ENCODE assay signal across 8 cellular contexts in genomic region chr3:141412936-141413354, GRCh38. TPM values are rescaled to one million over a fixed set of nuclear protein-coding genes. Genes with fewer than 3 reads are reported as not detected.
DNase-seq lines count a peak whose midpoint lies in the region; ATAC-seq, FAIRE-seq and TF ChIP-seq lines count a peak whose summit lies in the region.

No MANE protein-coding gene starts in this region.

- 6% methylated on average over 8 of the region's 11 CpGs for WGBS in HepG2 (ENCODE audit: low lambda C conversion rate)

- CTCF ChIA-PET in activated CD4-positive, alpha-beta T cell treated with anti-CD3 and anti-CD28 coated beads for 36 hours (lab: Charles Lee): interaction anchor here (0.8 to 3.3 kb wide), 13 partner anchors 8 to 105 kb away, joined by 3 to 20 read pairs (median 4); no protein-coding TSS in a partner anchor
- CTCF ChIA-PET in HepG2 (lab: Yijun Ruan, JAX; ENCODE audit: low intra/inter-chr PET ratio, low total read pairs): interaction anchor here (1.3 kb wide), 1 partner anchor 52 kb away, joined by 5 read pairs; no protein-coding TSS in a partner anchor

- in situ Hi-C loops in HepG2 (cut with HindIII; ENCODE audit: extremely low pct_ligation_motif_present, low pct_unique_long_range_greater_than_20kb): no loop called here

- DNase-seq in activated CD4-positive, alpha-beta T cell treated with anti-CD3 and anti-CD28 coated beads for 36 hours: no peak
- DNase-seq in activated CD4-positive, alpha-beta T cell treated with anti-CD3 and anti-CD28 coated beads, Interleukin-2, amount 50 U/mL, for 4 hours: no peak
- DNase-seq in HepG2 (ENCODE audit: low spot score) (peak; percentile 93), iPS-NIHi11 (ENCODE audit: low spot score) (no peak), COR-L47 (lab: John Stamatoyannopoulos, UW) (no peak)
- DNase-seq in stimulated activated naive CD8-positive, alpha-beta T cell treated with anti-CD3 and anti-CD28 coated beads, Interleukin-15, Interleukin-2, amounts not matched to agents 100 U/mL and 50 U/mL, for 24 hours: peak; percentile 20

- H3K4me3 ChIP-seq in HepG2 (replicated peaks in 1 of 3; ENCODE audit: insufficient read depth in 1 of 3, low read depth in 2 of 3, low read length in 3 of 3): peak overlapping the region in 2 of 3 experiments; percentile 34 to 54; a peak in 2 of 6 replicates

- peaks cover 67% of the 10 kb centered on the region for H3K4me1 ChIP-seq in HepG2 (ENCODE audit: insufficient read depth, low read length)

- peaks cover 87% of the 10 kb centered on the region for H3K4me1 Mint-ChIP-seq in activated CD4-positive, alpha-beta T cell treated with anti-CD3 and anti-CD28 coated beads for 36 hours
- peaks cover 54% of the 10 kb centered on the region for H3K4me1 Mint-ChIP-seq in brain

- no peaks in the 10 kb centered on the region for H3K27me3 Mint-ChIP-seq in activated CD4-positive, alpha-beta T cell treated with anti-CD3 and anti-CD28 coated beads for 36 hours
- no peaks in the 10 kb centered on the region for H3K27me3 Mint-ChIP-seq in brain

- no peaks in the 10 kb centered on the region for H3K27me3 ChIP-seq in HepG2 (ENCODE audit: control insufficient read depth in 1 of 2, insufficient read depth in 2 of 2, low read length in 2 of 2)

- H3K79me2 ChIP-seq in HepG2 (ENCODE audit: insufficient read depth, low read length): peaks cover 13% of the 10 kb centered on the region

- peak overlapping the region; percentile 99 for H3K27ac Mint-ChIP-seq in activated CD4-positive, alpha-beta T cell treated with anti-CD3 and anti-CD28 coated beads for 36 hours
- H3K27ac Mint-ChIP-seq in brain: peak overlapping the region; percentile 91 to 99 (median 97)

- no peak; the same call in 1 of the 2 replicates for TF ChIP-seq RAD21 in HepG2 (CRISPR knock-in tag; IDR thresholded peaks at IDR 0.05)

- no peak overlapping the region for H2AFZ ChIP-seq in HepG2 (ENCODE audit: low read length)

- intact Hi-C loops in activated CD4-positive, alpha-beta T cell treated with anti-CD3 and anti-CD28 coated beads for 36 hours (cut with DNase I, micrococcal nuclease): loop anchor here (2.0 to 5.0 kb wide), 3 partner anchors 74 to 464 kb away; partner anchors contain the start of genes RASA2 (in 2 of the 2) and ATP1B3 (in 1 of the 2)
- intact Hi-C loops in HepG2 (cut with micrococcal nuclease; ENCODE audit: unreplicated experiment): loop anchor here (2.0 kb wide), 2 partner anchors 20 to 28 kb away; no protein-coding TSS in a partner anchor

- no peaks in the 10 kb centered on the region for H4K20me1 ChIP-seq in HepG2 (ENCODE audit: insufficient read depth, low read length)

- POLR2A ChIA-PET in activated CD4-positive, alpha-beta T cell treated with anti-CD3 and anti-CD28 coated beads for 36 hours (lab: Charles Lee): interaction anchor here (1.0 to 1.5 kb wide), 3 partner anchors 33 to 41 kb away, joined by 3 to 5 read pairs (median 3); no protein-coding TSS in a partner anchor
- POLR2A ChIA-PET in HepG2 (lab: Yijun Ruan, JAX): interaction anchor here (0.8 to 6.4 kb wide), 14 partner anchors 8 to 101 kb away, joined by 3 to 128 read pairs (median 6); partner anchors contain the start of gene ZBTB38

- peak in 1 of 2 experiments; percentile 52; a peak in 2 of 4 replicates for TF ChIP-seq POLR2A in HepG2 (IDR thresholded peaks at IDR 0.05; ENCODE audit: insufficient read depth in 1 of 2, low read depth in 2 of 2, low read length in 2 of 2)

- H3K4me3 Mint-ChIP-seq in activated CD4-positive, alpha-beta T cell treated with anti-CD3 and anti-CD28 coated beads for 36 hours: peak overlapping the region; percentile 74
- peak overlapping the region in 4 of 5 experiments; percentile 49 to 84 (median 78) for H3K4me3 Mint-ChIP-seq in brain

- H3K9me3 ChIP-seq in HepG2 (ENCODE audit: low read length): no peaks in the 10 kb centered on the region

- peak overlapping the region; percentile 70 for H3K9ac ChIP-seq in HepG2 (ENCODE audit: insufficient read depth, low read depth, low read length)

- peak overlapping the region; percentile 80 for H3K4me2 ChIP-seq in HepG2 (ENCODE audit: low read depth, low read length)

- BruUV-seq in HepG2 (replicated peaks; lab: Mats Ljungman, UMichigan): no TSS peak

- H3K9me3 Mint-ChIP-seq in activated CD4-positive, alpha-beta T cell treated with anti-CD3 and anti-CD28 coated beads for 36 hours (ENCODE audit: low read depth): no peaks in the 10 kb centered on the region
- H3K9me3 Mint-ChIP-seq in brain: no peaks in the 10 kb centered on the region

- TF ChIP-seq EP300 in HepG2 (IDR thresholded peaks at IDR 0.05; ENCODE audit: low read depth in 2 of 2, low read length in 2 of 2): peak in 1 of 2 experiments; percentile 63; a peak in 2 of 4 replicates
- 0 out of 2 replicates have a peak, but pooled peaks have one; percentile 36 for TF ChIP-seq EP300 in HepG2 (CRISPR knock-in tag; IDR thresholded peaks at IDR 0.05; ENCODE audit: borderline replicate concordance)

- TF ChIP-seq CTCF in brain (conservative IDR thresholded peaks at IDR 0.05) (no peak), HepG2 (CRISPR knock-in tag; IDR thresholded peaks at IDR 0.05) (peak; percentile 79)

- H3K36me3 ChIP-seq in HepG2 (replicated peaks in 1 of 2; ENCODE audit: control insufficient read depth in 1 of 2, insufficient read depth in 2 of 2, low read length in 2 of 2): peaks cover 11 to 41% of the 10 kb centered on the region in 2 experiments

- FAIRE-seq in HepG2 (lab: Jason Lieb, UNC): peak; percentile 89

- peak overlapping the region; percentile 91 for H3K27ac ChIP-seq in HepG2 (ENCODE audit: extremely low read length, insufficient read depth, low read length)

- H3K36me3 Mint-ChIP-seq in activated CD4-positive, alpha-beta T cell treated with anti-CD3 and anti-CD28 coated beads for 36 hours (ENCODE audit: low read depth): peaks cover 39% of the 10 kb centered on the region
- peaks cover 48% of the 10 kb centered on the region for H3K36me3 Mint-ChIP-seq in brain

- no peak for ATAC-seq in activated CD4-positive, alpha-beta T cell treated with anti-CD3 and anti-CD28 coated beads for 36 hours
- ATAC-seq in HepG2 (peak; percentile 94), HG03175 (IDR thresholded peaks at IDR 0.05; ENCODE audit: unreplicated experiment) (no peak)
- ATAC-seq in stimulated activated naive CD8-positive, alpha-beta T cell treated with anti-CD3 and anti-CD28 coated beads, Interleukin-15, Interleukin-2, amounts not matched to agents 100 U/mL and 50 U/mL, for 24 hours: no peak

TF ChIP-seq in HepG2, 621 proteins besides CTCF, POLR2A, EP300 and RAD21 (continues in another document):
- TF ChIP-seq FOXO4 (CRISPR knock-in tag; conservative IDR thresholded peaks at IDR 0.05) (no peak), UBTF (CRISPR knock-in tag; IDR thresholded peaks at IDR 0.05) (peak; percentile 66)

RNA-seq across cellular contexts. Expression of gene ZBTB38, which starts 44.6 kb away (rescaled TPM):
- total RNA-seq in activated CD4-positive, alpha-beta T cell treated with anti-CD3 and anti-CD28 coated beads for 36 hours: 10 to 100 TPM; 21.3 to 22.0 TPM
- polyA plus RNA-seq in brain (ENCODE audit: insufficient read depth, low read depth, low replicate concordance): 6.0 TPM
- 51.7 and 77.9 TPM in 2 replicates for total RNA-seq in HepG2 (2016; rRNA removed; fragmentation: Illumina TruSeq; extraction: Trizol)
- 8.0 and 8.8 TPM in 2 replicates for total RNA-seq in HepG2 (2016; cell fraction: cytosol; rRNA removed; fragmentation: Illumina TruSeq; extraction: Trizol; ENCODE audit: low read depth)
- 47.2 and 73.5 TPM in 2 replicates for total RNA-seq in HepG2 (2016; cell fraction: insoluble cytoplasmic fraction; rRNA removed; fragmentation: Illumina TruSeq; extraction: Trizol)
- 24.0 and 25.0 TPM in 2 replicates for total RNA-seq in HepG2 (2016; cell fraction: membrane; rRNA removed; fragmentation: Illumina TruSeq; extraction: Trizol)
- total RNA-seq in HepG2 (2016; cell fraction: nucleus; rRNA removed; fragmentation: Illumina TruSeq; extraction: Trizol): 50.9 and 56.2 TPM in 2 replicates
- 20.4 and 26.8 TPM in 2 replicates for polyA plus RNA-seq in HepG2 (2011; rRNA removed)
- polyA plus RNA-seq in HepG2 (2011; cell fraction: cytosol; rRNA removed): 14.8 and 18.8 TPM in 2 replicates
- 26.0 and 30.5 TPM in 2 replicates for polyA plus RNA-seq in HepG2 (2011; cell fraction: nucleus; rRNA removed)
- polyA plus RNA-seq in HepG2 (2012): 30.3 and 41.4 TPM in 2 replicates
- 0.80 and 1.00 TPM in 2 replicates for polyA plus RNA-seq in HepG2 (2016; cell fraction: cytosol; fragmentation: Illumina TruSeq; extraction: Trizol; ENCODE audit: low read depth)
- 32.5 and 33.4 TPM in 2 replicates for polyA plus RNA-seq in HepG2 (2016; cell fraction: insoluble cytoplasmic fraction; fragmentation: Illumina TruSeq; extraction: Trizol; ENCODE audit: low read depth)
- polyA plus RNA-seq in HepG2 (2016; cell fraction: membrane; fragmentation: Illumina TruSeq; extraction: Trizol; ENCODE audit: low read depth): 2.7 and 3.4 TPM in 2 replicates
- 35.8 and 35.9 TPM in 2 replicates for polyA plus RNA-seq in HepG2 (2016; cell fraction: nucleus; fragmentation: Illumina TruSeq; extraction: Trizol; ENCODE audit: insufficient read depth, low read depth)
- 48.8 and 66.3 TPM in 2 replicates for polyA minus RNA-seq in HepG2 (2011; rRNA and poly(A)+ RNA removed; ENCODE audit: low replicate concordance)
- polyA minus RNA-seq in HepG2 (2011; cell fraction: cytosol; rRNA and poly(A)+ RNA removed): 52.1 and 52.3 TPM in 2 replicates
- polyA minus RNA-seq in HepG2 (2011; cell fraction: nucleus; rRNA and poly(A)+ RNA removed): 130 and 149 TPM in 2 replicates

Comparison
In these comparisons a context has a peak if more than half of its experiments do, and no peak if none do; other contexts are left out.
1. DNase-seq: peak in HepG2 (single experiment) and stimulated activated naive CD8-positive, alpha-beta T cell treated with anti-CD3 and anti-CD28 coated beads, Interleukin-15, Interleukin-2, amounts not matched to agents 100 U/mL and 50 U/mL, for 24 hours (single experiment); none in activated CD4-positive, alpha-beta T cell treated with anti-CD3 and anti-CD28 coated beads for 36 hours (single experiment), activated CD4-positive, alpha-beta T cell treated with anti-CD3 and anti-CD28 coated beads, Interleukin-2, amount 50 U/mL, for 4 hours (0 of 2), iPS-NIHi11 (single experiment) and COR-L47 (single experiment).